In the genomic region with DNA sequence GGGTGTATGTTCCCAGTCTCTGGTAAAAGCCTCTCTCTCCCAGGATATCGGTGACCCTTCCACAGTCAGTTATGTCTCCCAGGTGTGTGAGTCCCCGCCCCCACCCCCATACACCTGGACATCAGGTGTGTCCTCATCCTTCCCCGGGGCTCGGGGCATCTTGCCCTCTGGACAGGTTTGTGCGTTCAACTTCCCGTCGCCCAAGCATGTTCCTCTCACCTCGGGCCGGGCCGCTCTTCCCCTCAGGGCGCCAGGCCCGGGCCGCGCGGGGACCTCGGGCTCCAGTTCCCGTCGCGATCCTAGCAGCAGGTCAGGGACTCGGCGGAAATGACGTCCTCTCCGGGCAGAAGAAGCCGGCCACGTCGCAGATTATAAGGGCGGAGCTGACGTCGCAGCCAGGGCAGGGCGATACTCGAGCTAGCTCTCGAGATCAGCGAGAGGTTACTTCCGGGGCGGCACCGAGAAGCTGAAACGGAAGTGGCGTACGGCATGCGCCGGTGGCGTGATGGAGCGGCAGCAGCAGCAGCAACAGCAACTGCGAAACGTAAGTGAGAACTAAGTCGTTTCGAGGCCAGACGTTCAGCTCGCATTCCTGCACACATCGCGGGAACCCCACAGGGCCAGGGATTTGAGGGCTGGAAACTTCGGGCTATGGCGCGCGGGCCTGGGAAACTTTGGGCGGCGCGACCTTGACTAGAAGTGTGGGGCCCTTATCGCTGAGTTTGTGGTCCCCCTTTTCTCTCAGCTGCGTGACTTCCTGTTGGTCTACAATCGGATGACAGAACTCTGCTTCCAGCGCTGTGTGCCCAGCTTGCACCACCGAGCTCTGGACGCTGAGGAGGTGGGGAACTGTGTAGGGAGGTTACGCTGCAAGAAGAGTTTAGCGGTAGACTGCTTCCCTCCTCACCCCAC, we compare ENCODE assay signal across 1 cellular context.
TF ChIP-seq lines count a peak whose summit lies in the region.

A gene with protein sequence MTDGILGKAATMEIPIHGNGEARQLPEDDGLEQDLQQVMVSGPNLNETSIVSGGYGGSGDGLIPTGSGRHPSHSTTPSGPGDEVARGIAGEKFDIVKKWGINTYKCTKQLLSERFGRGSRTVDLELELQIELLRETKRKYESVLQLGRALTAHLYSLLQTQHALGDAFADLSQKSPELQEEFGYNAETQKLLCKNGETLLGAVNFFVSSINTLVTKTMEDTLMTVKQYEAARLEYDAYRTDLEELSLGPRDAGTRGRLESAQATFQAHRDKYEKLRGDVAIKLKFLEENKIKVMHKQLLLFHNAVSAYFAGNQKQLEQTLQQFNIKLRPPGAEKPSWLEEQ (minus strand): TSS at position 320 of the 912 bp plus-strand sequence. CDS start 910 bp downstream, outside the sequence.
A gene with protein sequence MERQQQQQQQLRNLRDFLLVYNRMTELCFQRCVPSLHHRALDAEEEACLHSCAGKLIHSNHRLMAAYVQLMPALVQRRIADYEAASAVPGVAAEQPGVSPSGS (plus strand): TSS at position 490 of the 912 bp plus-strand sequence. CDS start 16 bp downstream, at position 506.

TF ChIP-seq in HepG2, 621 proteins besides CTCF, POLR2A, EP300 and RAD21 (continues in another document):
- TF ChIP-seq SYNCRIP (IDR thresholded peaks at IDR 0.05; ENCODE audit: insufficient read depth, low read depth, low read length), result no peak
- TF ChIP-seq ZNF713 (CRISPR knock-in tag; IDR thresholded peaks at IDR 0.05), result 0 out of 2 replicates have a peak, but pooled peaks have one; percentile 56
- peak; percentile 95 for TF ChIP-seq NR2C2 (CRISPR knock-in tag; IDR thresholded peaks at IDR 0.05; ENCODE audit: borderline replicate concordance)
- TF ChIP-seq ATRX (CRISPR knock-in tag; IDR thresholded peaks at IDR 0.05; ENCODE audit: borderline replicate concordance), result no peak
- no peak for TF ChIP-seq ZNF552 (CRISPR knock-in tag; IDR thresholded peaks at IDR 0.05; ENCODE audit: borderline replicate concordance)
- TF ChIP-seq, protein P1, sequence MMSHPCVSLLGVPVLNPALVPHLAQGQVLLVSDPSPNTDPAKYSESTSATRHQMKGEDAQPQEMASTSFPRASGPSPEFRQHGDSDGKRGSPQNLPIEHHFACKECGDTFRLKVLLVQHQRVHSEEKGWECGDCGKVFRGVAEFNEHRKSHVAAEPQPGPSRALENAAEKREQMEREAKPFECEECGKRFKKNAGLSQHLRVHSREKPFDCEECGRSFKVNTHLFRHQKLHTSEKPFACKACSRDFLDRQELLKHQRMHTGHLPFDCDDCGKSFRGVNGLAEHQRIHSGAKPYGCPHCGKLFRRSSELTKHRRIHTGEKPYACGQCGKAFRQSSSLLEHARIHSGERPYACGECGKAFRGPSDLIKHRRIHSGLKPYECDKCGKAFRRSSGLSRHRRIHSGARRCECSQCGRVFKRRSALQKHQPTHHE (CRISPR knock-in tag; IDR thresholded peaks at IDR 0.05; ENCODE audit: borderline replicate concordance), result no peak; the same call in 1 of the 2 replicates
- peak; percentile 49; the same call in 1 of the 2 replicates for TF ChIP-seq ZNF747 (CRISPR knock-in tag; IDR thresholded peaks at IDR 0.05; ENCODE audit: borderline replicate concordance)
- 0 out of 2 replicates have a peak, but pooled peaks have one; percentile 23 for TF ChIP-seq ZSCAN22 (CRISPR knock-in tag; IDR thresholded peaks at IDR 0.05)
- no peak for TF ChIP-seq ZNF496 (CRISPR knock-in tag; IDR thresholded peaks at IDR 0.05; ENCODE audit: insufficient replicate concordance)
- TF ChIP-seq, protein P2, sequence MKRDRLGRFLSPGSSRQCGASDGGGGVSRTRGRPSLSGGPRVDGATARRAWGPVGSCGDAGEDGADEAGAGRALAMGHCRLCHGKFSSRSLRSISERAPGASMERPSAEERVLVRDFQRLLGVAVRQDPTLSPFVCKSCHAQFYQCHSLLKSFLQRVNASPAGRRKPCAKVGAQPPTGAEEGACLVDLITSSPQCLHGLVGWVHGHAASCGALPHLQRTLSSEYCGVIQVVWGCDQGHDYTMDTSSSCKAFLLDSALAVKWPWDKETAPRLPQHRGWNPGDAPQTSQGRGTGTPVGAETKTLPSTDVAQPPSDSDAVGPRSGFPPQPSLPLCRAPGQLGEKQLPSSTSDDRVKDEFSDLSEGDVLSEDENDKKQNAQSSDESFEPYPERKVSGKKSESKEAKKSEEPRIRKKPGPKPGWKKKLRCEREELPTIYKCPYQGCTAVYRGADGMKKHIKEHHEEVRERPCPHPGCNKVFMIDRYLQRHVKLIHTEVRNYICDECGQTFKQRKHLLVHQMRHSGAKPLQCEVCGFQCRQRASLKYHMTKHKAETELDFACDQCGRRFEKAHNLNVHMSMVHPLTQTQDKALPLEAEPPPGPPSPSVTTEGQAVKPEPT (CRISPR knock-in tag; IDR thresholded peaks at IDR 0.05; ENCODE audit: low read depth), result no peak
- TF ChIP-seq, protein P3, sequence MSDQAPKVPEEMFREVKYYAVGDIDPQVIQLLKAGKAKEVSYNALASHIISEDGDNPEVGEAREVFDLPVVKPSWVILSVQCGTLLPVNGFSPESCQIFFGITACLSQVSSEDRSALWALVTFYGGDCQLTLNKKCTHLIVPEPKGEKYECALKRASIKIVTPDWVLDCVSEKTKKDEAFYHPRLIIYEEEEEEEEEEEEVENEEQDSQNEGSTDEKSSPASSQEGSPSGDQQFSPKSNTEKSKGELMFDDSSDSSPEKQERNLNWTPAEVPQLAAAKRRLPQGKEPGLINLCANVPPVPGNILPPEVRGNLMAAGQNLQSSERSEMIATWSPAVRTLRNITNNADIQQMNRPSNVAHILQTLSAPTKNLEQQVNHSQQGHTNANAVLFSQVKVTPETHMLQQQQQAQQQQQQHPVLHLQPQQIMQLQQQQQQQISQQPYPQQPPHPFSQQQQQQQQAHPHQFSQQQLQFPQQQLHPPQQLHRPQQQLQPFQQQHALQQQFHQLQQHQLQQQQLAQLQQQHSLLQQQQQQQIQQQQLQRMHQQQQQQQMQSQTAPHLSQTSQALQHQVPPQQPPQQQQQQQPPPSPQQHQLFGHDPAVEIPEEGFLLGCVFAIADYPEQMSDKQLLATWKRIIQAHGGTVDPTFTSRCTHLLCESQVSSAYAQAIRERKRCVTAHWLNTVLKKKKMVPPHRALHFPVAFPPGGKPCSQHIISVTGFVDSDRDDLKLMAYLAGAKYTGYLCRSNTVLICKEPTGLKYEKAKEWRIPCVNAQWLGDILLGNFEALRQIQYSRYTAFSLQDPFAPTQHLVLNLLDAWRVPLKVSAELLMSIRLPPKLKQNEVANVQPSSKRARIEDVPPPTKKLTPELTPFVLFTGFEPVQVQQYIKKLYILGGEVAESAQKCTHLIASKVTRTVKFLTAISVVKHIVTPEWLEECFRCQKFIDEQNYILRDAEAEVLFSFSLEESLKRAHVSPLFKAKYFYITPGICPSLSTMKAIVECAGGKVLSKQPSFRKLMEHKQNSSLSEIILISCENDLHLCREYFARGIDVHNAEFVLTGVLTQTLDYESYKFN (CRISPR knock-in tag; conservative IDR thresholded peaks at IDR 0.05), result peak; percentile 42
- TF ChIP-seq ZNF746 (CRISPR knock-in tag; IDR thresholded peaks at IDR 0.05), result no peak
- TF ChIP-seq ZNF317 (CRISPR knock-in tag; IDR thresholded peaks at IDR 0.05), result peak; percentile 79; the same call in 1 of the 2 replicates
- peak; percentile 85; the same call in 1 of the 2 replicates for TF ChIP-seq SMAD1 (CRISPR knock-in tag; IDR thresholded peaks at IDR 0.05; ENCODE audit: borderline replicate concordance, low read depth)
- no peak for TF ChIP-seq SRSF9 (IDR thresholded peaks at IDR 0.05; ENCODE audit: borderline replicate concordance, insufficient read depth, low read depth, low read length, poor library complexity, severe bottlenecking)
- TF ChIP-seq ZNF562 (CRISPR knock-in tag; IDR thresholded peaks at IDR 0.05; ENCODE audit: borderline replicate concordance), result no peak
- TF ChIP-seq FOXJ3 (CRISPR knock-in tag; IDR thresholded peaks at IDR 0.05; ENCODE audit: borderline replicate concordance), result peak; percentile 70; the same call in 1 of the 2 replicates
- TF ChIP-seq TAF1 (CRISPR knock-in tag; IDR thresholded peaks at IDR 0.05), result peak; percentile 89
- TF ChIP-seq, protein P4, sequence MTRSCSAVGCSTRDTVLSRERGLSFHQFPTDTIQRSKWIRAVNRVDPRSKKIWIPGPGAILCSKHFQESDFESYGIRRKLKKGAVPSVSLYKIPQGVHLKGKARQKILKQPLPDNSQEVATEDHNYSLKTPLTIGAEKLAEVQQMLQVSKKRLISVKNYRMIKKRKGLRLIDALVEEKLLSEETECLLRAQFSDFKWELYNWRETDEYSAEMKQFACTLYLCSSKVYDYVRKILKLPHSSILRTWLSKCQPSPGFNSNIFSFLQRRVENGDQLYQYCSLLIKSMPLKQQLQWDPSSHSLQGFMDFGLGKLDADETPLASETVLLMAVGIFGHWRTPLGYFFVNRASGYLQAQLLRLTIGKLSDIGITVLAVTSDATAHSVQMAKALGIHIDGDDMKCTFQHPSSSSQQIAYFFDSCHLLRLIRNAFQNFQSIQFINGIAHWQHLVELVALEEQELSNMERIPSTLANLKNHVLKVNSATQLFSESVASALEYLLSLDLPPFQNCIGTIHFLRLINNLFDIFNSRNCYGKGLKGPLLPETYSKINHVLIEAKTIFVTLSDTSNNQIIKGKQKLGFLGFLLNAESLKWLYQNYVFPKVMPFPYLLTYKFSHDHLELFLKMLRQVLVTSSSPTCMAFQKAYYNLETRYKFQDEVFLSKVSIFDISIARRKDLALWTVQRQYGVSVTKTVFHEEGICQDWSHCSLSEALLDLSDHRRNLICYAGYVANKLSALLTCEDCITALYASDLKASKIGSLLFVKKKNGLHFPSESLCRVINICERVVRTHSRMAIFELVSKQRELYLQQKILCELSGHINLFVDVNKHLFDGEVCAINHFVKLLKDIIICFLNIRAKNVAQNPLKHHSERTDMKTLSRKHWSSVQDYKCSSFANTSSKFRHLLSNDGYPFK (CRISPR knock-in tag; IDR thresholded peaks at IDR 0.05; ENCODE audit: borderline replicate concordance), result peak; percentile 82
- TF ChIP-seq ZNF17 (CRISPR knock-in tag; IDR thresholded peaks at IDR 0.05), result no peak
- no peak for TF ChIP-seq SMYD3 (CRISPR knock-in tag; IDR thresholded peaks at IDR 0.05)
- TF ChIP-seq, protein P5, sequence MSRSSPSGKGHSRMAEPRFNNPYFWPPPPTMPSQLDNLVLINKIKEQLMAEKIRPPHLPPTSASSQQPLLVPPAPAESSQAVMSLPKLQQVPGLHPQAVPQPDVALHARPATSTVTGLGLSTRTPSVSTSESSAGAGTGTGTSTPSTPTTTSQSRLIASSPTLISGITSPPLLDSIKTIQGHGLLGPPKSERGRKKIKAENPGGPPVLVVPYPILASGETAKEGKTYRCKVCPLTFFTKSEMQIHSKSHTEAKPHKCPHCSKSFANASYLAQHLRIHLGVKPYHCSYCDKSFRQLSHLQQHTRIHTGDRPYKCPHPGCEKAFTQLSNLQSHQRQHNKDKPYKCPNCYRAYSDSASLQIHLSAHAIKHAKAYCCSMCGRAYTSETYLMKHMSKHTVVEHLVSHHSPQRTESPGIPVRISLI (CRISPR knock-in tag; IDR thresholded peaks at IDR 0.05; ENCODE audit: borderline replicate concordance), result no peak
- peak; percentile 91 for TF ChIP-seq SPEN (CRISPR knock-in tag; IDR thresholded peaks at IDR 0.05; ENCODE audit: low read depth)
- TF ChIP-seq NAIF1 (CRISPR knock-in tag; IDR thresholded peaks at IDR 0.05; ENCODE audit: borderline replicate concordance), result peak; percentile 98
- TF ChIP-seq SALL1 (CRISPR knock-in tag; IDR thresholded peaks at IDR 0.05), result peak; percentile 88
- TF ChIP-seq ZNF563 (CRISPR knock-in tag; IDR thresholded peaks at IDR 0.05), result peak; percentile 86
- TF ChIP-seq SNAI1 (CRISPR knock-in tag; IDR thresholded peaks at IDR 0.05; ENCODE audit: borderline replicate concordance), result peak; percentile 78; the same call in 1 of the 2 replicates
- no peak for TF ChIP-seq RAD51 (IDR thresholded peaks at IDR 0.05; ENCODE audit: borderline replicate concordance)
- TF ChIP-seq, protein P6, sequence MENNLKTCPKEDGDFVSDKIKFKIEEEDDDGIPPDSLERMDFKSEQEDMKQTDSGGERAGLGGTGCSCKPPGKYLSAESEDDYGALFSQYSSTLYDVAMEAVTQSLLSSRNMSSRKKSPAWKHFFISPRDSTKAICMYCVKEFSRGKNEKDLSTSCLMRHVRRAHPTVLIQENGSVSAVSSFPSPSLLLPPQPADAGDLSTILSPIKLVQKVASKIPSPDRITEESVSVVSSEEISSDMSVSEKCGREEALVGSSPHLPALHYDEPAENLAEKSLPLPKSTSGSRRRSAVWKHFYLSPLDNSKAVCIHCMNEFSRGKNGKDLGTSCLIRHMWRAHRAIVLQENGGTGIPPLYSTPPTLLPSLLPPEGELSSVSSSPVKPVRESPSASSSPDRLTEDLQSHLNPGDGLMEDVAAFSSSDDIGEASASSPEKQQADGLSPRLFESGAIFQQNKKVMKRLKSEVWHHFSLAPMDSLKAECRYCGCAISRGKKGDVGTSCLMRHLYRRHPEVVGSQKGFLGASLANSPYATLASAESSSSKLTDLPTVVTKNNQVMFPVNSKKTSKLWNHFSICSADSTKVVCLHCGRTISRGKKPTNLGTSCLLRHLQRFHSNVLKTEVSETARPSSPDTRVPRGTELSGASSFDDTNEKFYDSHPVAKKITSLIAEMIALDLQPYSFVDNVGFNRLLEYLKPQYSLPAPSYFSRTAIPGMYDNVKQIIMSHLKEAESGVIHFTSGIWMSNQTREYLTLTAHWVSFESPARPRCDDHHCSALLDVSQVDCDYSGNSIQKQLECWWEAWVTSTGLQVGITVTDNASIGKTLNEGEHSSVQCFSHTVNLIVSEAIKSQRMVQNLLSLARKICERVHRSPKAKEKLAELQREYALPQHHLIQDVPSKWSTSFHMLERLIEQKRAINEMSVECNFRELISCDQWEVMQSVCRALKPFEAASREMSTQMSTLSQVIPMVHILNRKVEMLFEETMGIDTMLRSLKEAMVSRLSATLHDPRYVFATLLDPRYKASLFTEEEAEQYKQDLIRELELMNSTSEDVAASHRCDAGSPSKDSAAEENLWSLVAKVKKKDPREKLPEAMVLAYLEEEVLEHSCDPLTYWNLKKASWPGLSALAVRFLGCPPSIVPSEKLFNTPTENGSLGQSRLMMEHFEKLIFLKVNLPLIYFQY (CRISPR knock-in tag; IDR thresholded peaks at IDR 0.05; ENCODE audit: borderline replicate concordance), result no peak
- 0 out of 2 replicates have a peak, but pooled peaks have one; percentile 52 for TF ChIP-seq ZNF446 (CRISPR knock-in tag; IDR thresholded peaks at IDR 0.05)
- TF ChIP-seq HOXA5 (CRISPR knock-in tag; IDR thresholded peaks at IDR 0.05), result no peak
- no peak for TF ChIP-seq NFRKB (IDR thresholded peaks at IDR 0.05)
- TF ChIP-seq MYNN (CRISPR knock-in tag; IDR thresholded peaks at IDR 0.05; ENCODE audit: low read depth), result peak; percentile 38; the same call in 1 of the 2 replicates
- TF ChIP-seq ATF7-NPFF (CRISPR knock-in tag; IDR thresholded peaks at IDR 0.05; ENCODE audit: low read depth), result no peak; the same call in 1 of the 2 replicates
- peak; percentile 83 for TF ChIP-seq POGZ (CRISPR knock-in tag; IDR thresholded peaks at IDR 0.05)
- peak; percentile 85; the same call in 1 of the 2 replicates for TF ChIP-seq ELF4 (CRISPR knock-in tag; IDR thresholded peaks at IDR 0.05; ENCODE audit: borderline replicate concordance)
- TF ChIP-seq ZNF614 (CRISPR knock-in tag; IDR thresholded peaks at IDR 0.05; ENCODE audit: borderline replicate concordance), result peak; percentile 93
- TF ChIP-seq TAF15 (IDR thresholded peaks at IDR 0.05; ENCODE audit: low read depth, low read length, poor library complexity, severe bottlenecking), result no peak
- TF ChIP-seq NFYC (CRISPR knock-in tag; IDR thresholded peaks at IDR 0.05), result peak; percentile 58
